Comparison of ENCODE assay signal across 21 cellular contexts in genomic region chr22:29813126-29813525, GRCh38. TPM values are rescaled to one million over a fixed set of nuclear protein-coding genes. Genes with fewer than 3 reads are reported as not detected.
A peak's percentile ranks its signal among the peaks of the same experiment; 100 is the strongest.
DNase-seq lines count a peak whose midpoint lies in the region; ATAC-seq and TF ChIP-seq lines count a peak whose summit lies in the region.
"Had no signal": no experiment of that assay in that cellular context is flagged by ENCODE, and none has a peak within 500 bp of the region (broad histone marks: within the 10 kb centered on the region; RNA-seq: fewer than 3 reads in every experiment).

No MANE protein-coding gene starts in this region.

- H3K27ac ChIP-seq in upper lobe of right lung: no peak overlapping the region
- H3K27ac ChIP-seq: BLaER1, HL-60, SK-N-MC had no signal

- peaks cover 73% of the 10 kb centered on the region for H3K36me3 ChIP-seq in upper lobe of right lung

- no peak overlapping the region for H3K4me3 Mint-ChIP-seq in T-helper 17 cell
- no peak overlapping the region for H3K4me3 Mint-ChIP-seq in stimulated activated effector memory CD8-positive, alpha-beta T cell treated with anti-CD3 and anti-CD28 coated beads, Interleukin-12 subunit alpha, Interleukin-12 subunit beta, amount 100 ng/mL, for 72 hours
- H3K4me3 Mint-ChIP-seq: CD4-positive, alpha-beta T cell had no signal

- peaks cover 13% of the 10 kb centered on the region for H3K4me1 ChIP-seq in upper lobe of right lung
- H3K4me1 ChIP-seq: BLaER1 had no signal

- H3K27me3 ChIP-seq in upper lobe of right lung: no peaks in the 10 kb centered on the region
- H3K27me3 ChIP-seq: BLaER1 had no signal

- no peak for ATAC-seq in T-helper 17 cell
- ATAC-seq in left lobe of liver: peak; percentile 66
- no peak for ATAC-seq in stimulated activated effector memory CD8-positive, alpha-beta T cell treated with anti-CD3 and anti-CD28 coated beads, Interleukin-12 subunit alpha, Interleukin-12 subunit beta, amount 100 ng/mL, for 72 hours
- no peak for ATAC-seq in omental fat pad (ENCODE audit: low FRiP score)
- ATAC-seq in upper lobe of right lung: no peak
- ATAC-seq: GM12878 had no signal

- TF ChIP-seq CTCF in omental fat pad (IDR thresholded peaks at IDR 0.05): no peak
- no peak for TF ChIP-seq CTCF in upper lobe of right lung (IDR thresholded peaks at IDR 0.05)

- no peaks in the 10 kb centered on the region for H3K9me3 ChIP-seq in T-helper 17 cell (ENCODE audit: control insufficient read depth, low read length, poor library complexity, severe bottlenecking)
- H3K9me3 ChIP-seq in upper lobe of right lung: no peaks in the 10 kb centered on the region
- H3K9me3 ChIP-seq: BLaER1 had no signal

- intact Hi-C loops in upper lobe of right lung (cut with DNase I): no loop called here

- peaks cover 10% of the 10 kb centered on the region for H3K4me1 Mint-ChIP-seq in T-helper 17 cell
- no peaks in the 10 kb centered on the region for H3K4me1 Mint-ChIP-seq in stimulated activated effector memory CD8-positive, alpha-beta T cell treated with anti-CD3 and anti-CD28 coated beads, Interleukin-12 subunit alpha, Interleukin-12 subunit beta, amount 100 ng/mL, for 72 hours

- no peaks in the 10 kb centered on the region for H3K9me3 Mint-ChIP-seq in stimulated activated effector memory CD8-positive, alpha-beta T cell treated with anti-CD3 and anti-CD28 coated beads, Interleukin-12 subunit alpha, Interleukin-12 subunit beta, amount 100 ng/mL, for 72 hours
- H3K9me3 Mint-ChIP-seq: CD4-positive, alpha-beta T cell had no signal

- peaks cover 12% of the 10 kb centered on the region for H3K36me3 Mint-ChIP-seq in T-helper 17 cell (ENCODE audit: low read depth)
- peaks cover 91% of the 10 kb centered on the region for H3K36me3 Mint-ChIP-seq in stimulated activated effector memory CD8-positive, alpha-beta T cell treated with anti-CD3 and anti-CD28 coated beads, Interleukin-12 subunit alpha, Interleukin-12 subunit beta, amount 100 ng/mL, for 72 hours

- DNase-seq in DMS53 (lab: John Stamatoyannopoulos, UW): peak; percentile 25
- no peak for DNase-seq in DMS53 treated with DMSO at 0.1 percent for 48 hours (lab: John Stamatoyannopoulos, UW; ENCODE audit: unreplicated experiment)
- no peak for DNase-seq in T-helper 17 cell
- DNase-seq in left lobe of liver (ENCODE audit: low spot score): peak; percentile 82
- DNase-seq in stimulated activated effector memory CD8-positive, alpha-beta T cell treated with anti-CD3 and anti-CD28 coated beads, Interleukin-12 subunit alpha, Interleukin-12 subunit beta, amount 100 ng/mL, for 72 hours (ENCODE audit: low spot score in 2 of 2): no peak
- no peak for DNase-seq in omental fat pad (ENCODE audit: low spot score)
- DNase-seq in T-helper 1 cell: no peak
- DNase-seq in upper lobe of right lung: no peak
- DNase-seq: CD4-positive, alpha-beta T cell; NCI-H1092 treated with DMSO at 0.1 percent for 48 hours; NCI-H1436; NCI-H187; NCI-H2081 treated with DMSO at 0.1 percent for 48 hours; NCI-H2171; NCI-H226; NCI-H510A; SIG-M5 had no signal

- H3K27me3 Mint-ChIP-seq in T-helper 17 cell: no peaks in the 10 kb centered on the region
- H3K27me3 Mint-ChIP-seq: CD4-positive, alpha-beta T cell had no signal

- H3K27ac Mint-ChIP-seq in T-helper 17 cell: peak overlapping the region; percentile 76
- H3K27ac Mint-ChIP-seq in stimulated activated effector memory CD8-positive, alpha-beta T cell treated with anti-CD3 and anti-CD28 coated beads, Interleukin-12 subunit alpha, Interleukin-12 subunit beta, amount 100 ng/mL, for 72 hours: peak overlapping the region; percentile 79
- H3K27ac Mint-ChIP-seq: CD4-positive, alpha-beta T cell had no signal

- H3K4me3 ChIP-seq in upper lobe of right lung: no peak overlapping the region
- H3K4me3 ChIP-seq: BLaER1, GM12878, SK-N-MC had no signal

RNA-seq across cellular contexts. Expression of gene ASCC2, which starts 24.9 kb away (rescaled TPM):
- total RNA-seq in T-helper 17 cell (10 to 100 TPM; 65.9 to 79.8 TPM), left lobe of liver (46.9 TPM), omental fat pad (10 to 100 TPM; 35.4 to 65.2 (median 51.8) TPM), upper lobe of right lung (54.6 TPM)

RNA-seq across cellular contexts. Expression of gene UQCR10, which starts 46.0 kb away (rescaled TPM):
- total RNA-seq in T-helper 17 cell (10 to 100 TPM; 31.9 to 36.8 TPM), left lobe of liver (65.5 TPM), omental fat pad (10 to 100 TPM; 47.3 to 73.6 (median 65.4) TPM), upper lobe of right lung (86.3 TPM)

RNA-seq across cellular contexts. Expression of gene ZMAT5, which starts 46.3 kb away (rescaled TPM):
- 10 to 100 TPM; 11.8 to 14.2 TPM for total RNA-seq in T-helper 17 cell
- total RNA-seq in left lobe of liver: 11.1 TPM
- 10 to 100 TPM in 3 of 4 donors, 1 to 10 TPM in 1; 8.3 to 23.0 (median 16.9) TPM for total RNA-seq in omental fat pad
- 16.8 TPM for total RNA-seq in upper lobe of right lung

Comparison
In these comparisons a context has a peak if more than half of its experiments do, and no peak if none do; other contexts are left out.
1. DNase-seq: peak in DMS53 (single experiment) and left lobe of liver (single experiment); none in DMS53 treated with DMSO at 0.1 percent for 48 hours (single experiment), T-helper 17 cell (0 of 3), stimulated activated effector memory CD8-positive, alpha-beta T cell treated with anti-CD3 and anti-CD28 coated beads, Interleukin-12 subunit alpha, Interleukin-12 subunit beta, amount 100 ng/mL, for 72 hours (0 of 2), omental fat pad (single experiment), T-helper 1 cell (0 of 5) and upper lobe of right lung (single experiment).